25 cellular contexts compared by ENCODE assay signal in genomic region chr13:59754411-59754810, GRCh38.
DNase-seq lines count a peak whose midpoint lies in the region; ATAC-seq and TF ChIP-seq lines count a peak whose summit lies in the region.
"Had no signal": no experiment of that assay in that cellular context is flagged by ENCODE, and none has a peak within 500 bp of the region (broad histone marks: within the 10 kb centered on the region; RNA-seq: fewer than 3 reads in every experiment).

No MANE protein-coding gene starts in this region.

- in situ Hi-C loops in transverse colon (cut with MboI; ENCODE audit: low pct_ligation_motif_present in 1 of 4, low pct_unique_long_range_greater_than_20kb in 1 of 4, low sequenced_read_pairs in 3 of 4): no loop called here

- 75 to 79% methylated on average over 2 of the region's 2 CpGs for WGBS in transverse colon (ENCODE audit: low coverage in 1 of 2), 2 donors

- H3K9ac ChIP-seq in SK-N-MC (ENCODE audit: insufficient read length): no peak overlapping the region

- H3K4me3 ChIP-seq in A673 (ENCODE audit: low read depth, low read length, poor library complexity, severe bottlenecking): no peak overlapping the region
- H3K4me3 ChIP-seq in SK-N-MC: no peak overlapping the region
- no peak overlapping the region for H3K4me3 ChIP-seq in transverse colon
- H3K4me3 ChIP-seq: SJCRH30, testis had no signal

- BruUV-seq in A673 (replicated peaks; lab: Mats Ljungman, UMichigan): no TSS peak

- CTCF ChIA-PET in A673 (lab: Charles Lee): no interaction called here

- DNase-seq in A673 (ENCODE audit: low spot score) (no peak), SK-N-MC (ENCODE audit: low read depth, low spot score) (no peak), transverse colon (no peak), COLO668 (lab: John Stamatoyannopoulos, UW; ENCODE audit: unreplicated experiment) (no peak), SW 1271 (lab: John Stamatoyannopoulos, UW) (no peak), NCI-H187 treated with DMSO at 0.1 percent for 48 hours (lab: John Stamatoyannopoulos, UW) (no peak)
- DNase-seq: 8988T; activated CD4-positive, alpha-beta T cell treated with anti-CD3 and anti-CD28 coated beads, Interleukin-2, amount 50 U/mL, for 48 hours; activated CD4-positive, CD25-positive, alpha-beta regulatory T cell; activated CD8-positive, alpha-beta memory T cell treated with anti-CD3 and anti-CD28 coated beads, Interleukin-2, amount 50 U/mL, for 4 hours; amygdala; CD4-positive, CD25-positive, alpha-beta regulatory T cell; naive B cell; NCI-H1417; NCI-H2081 treated with DMSO at 0.1 percent for 48 hours; NCI-H226; NCI-H69; nucleus accumbens; SJCRH30; stimulated activated naive CD8-positive, alpha-beta T cell treated with anti-CD3 and anti-CD28 coated beads, Interleukin-15, Interleukin-2, amounts not matched to agents 100 U/mL and 50 U/mL, for 24 hours; T-cell; testis had no signal

- H3K4me1 ChIP-seq in A673 (ENCODE audit: insufficient read depth, low read length, poor library complexity, severe bottlenecking) (peaks cover 63% of the 10 kb centered on the region), transverse colon (no peaks in the 10 kb centered on the region)

- H3K36me3 ChIP-seq in A673 (ENCODE audit: insufficient read depth, low read length, poor library complexity, severe bottlenecking) (no peaks in the 10 kb centered on the region), SK-N-MC (ENCODE audit: insufficient read depth, low read length) (no peaks in the 10 kb centered on the region), transverse colon (no peaks in the 10 kb centered on the region)
- H3K36me3 ChIP-seq: SJCRH30 had no signal

- H3K27me3 ChIP-seq in A673 (replicated peaks; ENCODE audit: insufficient read depth, low read depth, low read length, poor library complexity): no peaks in the 10 kb centered on the region
- H3K27me3 ChIP-seq in transverse colon: no peaks in the 10 kb centered on the region
- H3K27me3 ChIP-seq: SJCRH30, testis had no signal

- TF ChIP-seq POLR2A in transverse colon (IDR thresholded peaks at IDR 0.05): no peak

- ATAC-seq in GM19324 (IDR thresholded peaks at IDR 0.05; ENCODE audit: low FRiP score, unreplicated experiment) (peak; percentile 61), HG02588 (IDR thresholded peaks at IDR 0.05; ENCODE audit: unreplicated experiment) (peak; percentile 54)
- ATAC-seq: HCT116; stimulated activated naive CD8-positive, alpha-beta T cell treated with anti-CD3 and anti-CD28 coated beads, Interleukin-15, Interleukin-2, amounts not matched to agents 100 U/mL and 50 U/mL, for 24 hours; T-cell had no signal

- POLR2A ChIA-PET in A673 (lab: Charles Lee; ENCODE audit: low non-redundant PET): no interaction called here

- no peaks in the 10 kb centered on the region for H3K9me3 ChIP-seq in A673 (ENCODE audit: low read depth, low read length, poor library complexity, severe bottlenecking)
- no peaks in the 10 kb centered on the region for H3K9me3 ChIP-seq in SK-N-MC (ENCODE audit: low read depth, low read length)
- no peaks in the 10 kb centered on the region for H3K9me3 ChIP-seq in transverse colon
- H3K9me3 ChIP-seq: SJCRH30, testis had no signal

- TF ChIP-seq CTCF in A673 (conservative IDR thresholded peaks at IDR 0.05; ENCODE audit: low read depth, low read length) (no peak), transverse colon (IDR thresholded peaks at IDR 0.05) (no peak)

- no peak for TF ChIP-seq EP300 in transverse colon (IDR thresholded peaks at IDR 0.05; ENCODE audit: low read depth)

- H3K27ac ChIP-seq in A673 (ENCODE audit: low read depth, low read length, poor library complexity, severe bottlenecking): peak overlapping the region; percentile 70
- peak overlapping the region; percentile 19; the same call in 1 of the 2 replicates for H3K27ac ChIP-seq in SK-N-MC
- no peak overlapping the region for H3K27ac ChIP-seq in transverse colon
- H3K27ac ChIP-seq: SJCRH30, testis had no signal

- intact Hi-C loops in A673 (cut with micrococcal nuclease; ENCODE audit: unreplicated experiment): loop anchor here (2.0 to 10.0 kb wide), 3 partner anchors 74 to 360 kb away; no protein-coding TSS in a partner anchor
- intact Hi-C loops in transverse colon (cut with DNase I; ENCODE audit: low total_unique reads): no loop called here

Comparison
In these comparisons a context has a peak if more than half of its experiments do, and no peak if none do; other contexts are left out.
1. H3K27ac ChIP-seq: peak in A673 (single experiment) and SK-N-MC (single experiment); none in transverse colon (0 of 4).